1 cellular context compared by ENCODE assay signal in the genomic region with DNA sequence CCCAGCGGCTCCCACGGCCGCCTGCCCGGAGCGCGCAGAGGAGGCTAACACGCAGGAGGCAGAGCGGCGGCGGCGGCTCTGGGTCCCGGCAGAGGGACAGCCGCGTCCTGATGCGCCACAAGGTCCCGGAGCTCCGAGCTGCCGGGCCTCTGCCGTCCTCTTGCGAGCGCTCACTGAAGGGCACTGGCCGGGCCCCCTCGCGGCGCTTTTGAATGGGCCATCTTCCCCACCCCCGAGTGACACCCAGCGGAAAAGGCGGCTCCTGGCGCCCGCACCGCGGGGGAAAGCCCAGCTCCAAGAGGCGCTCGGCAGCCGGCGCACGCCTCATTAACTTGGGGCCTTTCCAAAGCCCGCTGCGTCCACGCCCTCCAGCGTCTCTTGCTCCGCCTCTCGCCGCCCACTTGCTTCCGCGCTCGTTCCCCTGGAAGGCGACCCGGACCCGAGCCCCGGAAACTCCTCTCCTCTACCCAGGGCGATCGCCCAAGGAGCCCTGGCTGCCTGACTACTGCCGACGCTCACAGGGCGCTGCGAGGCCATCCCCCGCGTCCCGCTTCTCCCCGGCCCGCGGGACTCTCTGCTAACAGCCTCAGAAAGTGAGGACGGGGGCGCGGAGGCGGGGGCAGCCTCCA.
TF ChIP-seq lines count a peak whose summit lies in the region.

A gene (minus strand): TSS at position 363 of the 629 bp plus-strand sequence.

TF ChIP-seq in K562, 482 proteins besides CTCF, POLR2A, EP300 and RAD21 (continued from another document):
- TF ChIP-seq MAFG (tag; conservative IDR thresholded peaks at IDR 0.05) (no peak), ZNF23 (CRISPR knock-in tag; IDR thresholded peaks at IDR 0.05) (no peak), ZNF444 (CRISPR knock-in tag; IDR thresholded peaks at IDR 0.05) (no peak), SETDB1 (IDR thresholded peaks at IDR 0.05; ENCODE audit: low read length) (no peak), CSDE1 (IDR thresholded peaks at IDR 0.05) (no peak), ZNF584 (CRISPR knock-in tag; IDR thresholded peaks at IDR 0.05; ENCODE audit: low read depth) (no peak)
- TF ChIP-seq, protein P1, sequence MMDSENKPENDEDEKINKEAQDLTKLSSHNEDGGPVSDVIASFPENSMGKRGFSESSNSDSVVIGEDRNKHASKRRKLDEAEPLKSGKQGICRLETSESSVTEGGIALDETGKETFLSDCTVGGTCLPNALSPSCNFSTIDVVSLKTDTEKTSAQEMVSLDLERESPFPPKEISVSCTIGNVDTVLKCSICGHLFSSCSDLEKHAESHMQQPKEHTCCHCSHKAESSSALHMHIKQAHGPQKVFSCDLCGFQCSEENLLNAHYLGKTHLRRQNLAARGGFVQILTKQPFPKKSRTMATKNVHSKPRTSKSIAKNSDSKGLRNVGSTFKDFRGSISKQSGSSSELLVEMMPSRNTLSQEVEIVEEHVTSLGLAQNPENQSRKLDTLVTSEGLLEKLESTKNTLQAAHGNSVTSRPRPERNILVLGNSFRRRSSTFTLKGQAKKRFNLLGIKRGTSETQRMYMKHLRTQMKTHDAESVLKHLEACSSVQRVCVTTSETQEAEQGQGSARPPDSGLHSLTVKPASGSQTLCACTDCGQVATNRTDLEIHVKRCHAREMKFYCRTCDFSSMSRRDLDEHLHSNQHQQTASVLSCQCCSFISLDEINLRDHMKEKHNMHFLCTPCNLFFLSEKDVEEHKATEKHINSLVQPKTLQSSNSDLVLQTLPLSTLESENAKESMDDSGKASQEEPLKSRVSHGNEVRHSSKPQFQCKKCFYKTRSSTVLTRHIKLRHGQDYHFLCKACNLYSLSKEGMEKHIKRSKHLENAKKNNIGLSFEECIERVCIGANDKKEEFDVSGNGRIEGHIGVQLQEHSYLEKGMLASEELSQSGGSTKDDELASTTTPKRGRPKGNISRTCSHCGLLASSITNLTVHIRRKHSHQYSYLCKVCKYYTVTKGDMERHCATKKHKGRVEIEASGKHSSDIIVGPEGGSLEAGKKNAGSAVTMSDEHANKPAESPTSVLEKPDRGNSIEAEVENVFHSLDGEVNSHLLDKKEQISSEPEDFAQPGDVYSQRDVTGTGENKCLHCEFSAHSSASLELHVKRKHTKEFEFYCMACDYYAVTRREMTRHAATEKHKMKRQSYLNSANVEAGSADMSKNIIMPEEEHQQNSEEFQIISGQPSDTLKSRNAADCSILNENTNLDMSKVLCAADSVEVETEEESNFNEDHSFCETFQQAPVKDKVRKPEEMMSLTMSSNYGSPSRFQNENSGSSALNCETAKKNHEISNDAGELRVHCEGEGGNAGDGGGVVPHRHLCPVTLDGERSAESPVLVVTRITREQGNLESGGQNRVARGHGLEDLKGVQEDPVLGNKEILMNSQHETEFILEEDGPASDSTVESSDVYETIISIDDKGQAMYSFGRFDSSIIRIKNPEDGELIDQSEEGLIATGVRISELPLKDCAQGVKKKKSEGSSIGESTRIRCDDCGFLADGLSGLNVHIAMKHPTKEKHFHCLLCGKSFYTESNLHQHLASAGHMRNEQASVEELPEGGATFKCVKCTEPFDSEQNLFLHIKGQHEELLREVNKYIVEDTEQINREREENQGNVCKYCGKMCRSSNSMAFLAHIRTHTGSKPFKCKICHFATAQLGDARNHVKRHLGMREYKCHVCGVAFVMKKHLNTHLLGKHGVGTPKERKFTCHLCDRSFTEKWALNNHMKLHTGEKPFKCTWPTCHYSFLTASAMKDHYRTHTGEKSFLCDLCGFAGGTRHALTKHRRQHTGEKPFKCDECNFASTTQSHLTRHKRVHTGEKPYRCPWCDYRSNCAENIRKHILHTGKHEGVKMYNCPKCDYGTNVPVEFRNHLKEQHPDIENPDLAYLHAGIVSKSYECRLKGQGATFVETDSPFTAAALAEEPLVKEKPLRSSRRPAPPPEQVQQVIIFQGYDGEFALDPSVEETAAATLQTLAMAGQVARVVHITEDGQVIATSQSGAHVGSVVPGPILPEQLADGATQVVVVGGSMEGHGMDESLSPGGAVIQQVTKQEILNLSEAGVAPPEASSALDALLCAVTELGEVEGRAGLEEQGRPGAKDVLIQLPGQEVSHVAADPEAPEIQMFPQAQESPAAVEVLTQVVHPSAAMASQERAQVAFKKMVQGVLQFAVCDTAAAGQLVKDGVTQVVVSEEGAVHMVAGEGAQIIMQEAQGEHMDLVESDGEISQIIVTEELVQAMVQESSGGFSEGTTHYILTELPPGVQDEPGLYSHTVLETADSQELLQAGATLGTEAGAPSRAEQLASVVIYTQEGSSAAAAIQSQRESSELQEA (IDR thresholded peaks at IDR 0.05; ENCODE audit: low read depth) = no peak
- TF ChIP-seq, protein P2, sequence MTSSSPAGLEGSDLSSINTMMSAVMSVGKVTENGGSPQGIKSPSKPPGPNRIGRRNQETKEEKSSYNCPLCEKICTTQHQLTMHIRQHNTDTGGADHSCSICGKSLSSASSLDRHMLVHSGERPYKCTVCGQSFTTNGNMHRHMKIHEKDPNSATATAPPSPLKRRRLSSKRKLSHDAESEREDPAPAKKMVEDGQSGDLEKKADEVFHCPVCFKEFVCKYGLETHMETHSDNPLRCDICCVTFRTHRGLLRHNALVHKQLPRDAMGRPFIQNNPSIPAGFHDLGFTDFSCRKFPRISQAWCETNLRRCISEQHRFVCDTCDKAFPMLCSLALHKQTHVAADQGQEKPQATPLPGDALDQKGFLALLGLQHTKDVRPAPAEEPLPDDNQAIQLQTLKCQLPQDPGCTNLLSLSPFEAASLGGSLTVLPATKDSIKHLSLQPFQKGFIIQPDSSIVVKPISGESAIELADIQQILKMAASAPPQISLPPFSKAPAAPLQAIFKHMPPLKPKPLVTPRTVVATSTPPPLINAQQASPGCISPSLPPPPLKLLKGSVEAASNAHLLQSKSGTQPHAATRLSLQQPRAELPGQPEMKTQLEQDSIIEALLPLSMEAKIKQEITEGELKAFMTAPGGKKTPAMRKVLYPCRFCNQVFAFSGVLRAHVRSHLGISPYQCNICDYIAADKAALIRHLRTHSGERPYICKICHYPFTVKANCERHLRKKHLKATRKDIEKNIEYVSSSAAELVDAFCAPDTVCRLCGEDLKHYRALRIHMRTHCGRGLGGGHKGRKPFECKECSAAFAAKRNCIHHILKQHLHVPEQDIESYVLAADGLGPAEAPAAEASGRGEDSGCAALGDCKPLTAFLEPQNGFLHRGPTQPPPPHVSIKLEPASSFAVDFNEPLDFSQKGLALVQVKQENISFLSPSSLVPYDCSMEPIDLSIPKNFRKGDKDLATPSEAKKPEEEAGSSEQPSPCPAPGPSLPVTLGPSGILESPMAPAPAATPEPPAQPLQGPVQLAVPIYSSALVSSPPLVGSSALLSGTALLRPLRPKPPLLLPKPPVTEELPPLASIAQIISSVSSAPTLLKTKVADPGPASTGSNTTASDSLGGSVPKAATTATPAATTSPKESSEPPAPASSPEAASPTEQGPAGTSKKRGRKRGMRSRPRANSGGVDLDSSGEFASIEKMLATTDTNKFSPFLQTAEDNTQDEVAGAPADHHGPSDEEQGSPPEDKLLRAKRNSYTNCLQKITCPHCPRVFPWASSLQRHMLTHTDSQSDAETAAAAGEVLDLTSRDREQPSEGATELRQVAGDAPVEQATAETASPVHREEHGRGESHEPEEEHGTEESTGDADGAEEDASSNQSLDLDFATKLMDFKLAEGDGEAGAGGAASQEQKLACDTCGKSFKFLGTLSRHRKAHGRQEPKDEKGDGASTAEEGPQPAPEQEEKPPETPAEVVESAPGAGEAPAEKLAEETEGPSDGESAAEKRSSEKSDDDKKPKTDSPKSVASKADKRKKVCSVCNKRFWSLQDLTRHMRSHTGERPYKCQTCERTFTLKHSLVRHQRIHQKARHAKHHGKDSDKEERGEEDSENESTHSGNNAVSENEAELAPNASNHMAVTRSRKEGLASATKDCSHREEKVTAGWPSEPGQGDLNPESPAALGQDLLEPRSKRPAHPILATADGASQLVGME (CRISPR knock-in tag; IDR thresholded peaks at IDR 0.05) = no peak
